Comparison of ENCODE assay signal across 8 cellular contexts in genomic region chr1:236522937-236523703, GRCh38. TPM values are rescaled to one million over a fixed set of nuclear protein-coding genes. Genes with fewer than 3 reads are reported as not detected.
A peak's percentile ranks its signal among the peaks of the same experiment; 100 is the strongest.
DNase-seq lines count a peak whose midpoint lies in the region; ATAC-seq and TF ChIP-seq lines count a peak whose summit lies in the region.

No MANE protein-coding gene starts in this region.

- H3K27ac ChIP-seq in HUES64 (ENCODE audit: low read depth, low read length) (no peak overlapping the region), stomach (peak overlapping the region; percentile 91 to 99 (median 93))

- H3K9me3 ChIP-seq in HUES64 (ENCODE audit: insufficient read depth, low read depth, low read length) (no peaks in the 10 kb centered on the region), stomach (no peaks in the 10 kb centered on the region)

- intact Hi-C loops in stomach (cut with DNase I; ENCODE audit: low total_unique reads): no loop called here

- WGBS in HUES64: 77% methylated on average over 26 of the region's 26 CpGs
- 5 to 13% (median 11%) methylated on average over 23 to 26 of the region's 26 CpGs for WGBS in stomach, 5 donors

- H3K27me3 ChIP-seq in HUES64 (ENCODE audit: insufficient read depth, low read length) (peaks cover 17% of the 10 kb centered on the region), stomach (no peaks in the 10 kb centered on the region)

- TF ChIP-seq CTCF in GM12875 (IDR thresholded peaks at IDR 0.05; ENCODE audit: borderline replicate concordance, insufficient read depth, low read depth, low read length) (no peak), stomach (IDR thresholded peaks at IDR 0.05) (no peak)

- no peak for TF ChIP-seq POLR2A in stomach (IDR thresholded peaks at IDR 0.05)

- H3K36me3 ChIP-seq in HUES64 (ENCODE audit: insufficient read depth, low read length) (no peaks in the 10 kb centered on the region), stomach (peaks cover 12 to 25% (median 23%) of the 10 kb centered on the region in 4 donors)

- peak; percentile 22 to 78 for DNase-seq in T47D (ENCODE audit: low read depth in 1 of 2, low spot score in 1 of 2)
- DNase-seq in kidney tubule cell (ENCODE audit: low spot score): peak; percentile 39
- DNase-seq in stomach: peak; percentile 41
- no peak for DNase-seq in HCEC 1CT
- no peak for DNase-seq in NCI-H2171 treated with DMSO at 0.1 percent for 48 hours (lab: John Stamatoyannopoulos, UW)

- TF ChIP-seq EP300 in stomach (IDR thresholded peaks at IDR 0.05): no peak

- H3K4me1 ChIP-seq in HUES64 (ENCODE audit: insufficient read depth, low read length): peaks cover 6% of the 10 kb centered on the region; the same call in 1 of the 2 replicates
- H3K4me1 ChIP-seq in stomach: peaks cover 4 to 23% (median 16%) of the 10 kb centered on the region in 4 donors

- in situ Hi-C loops in T47D (cut with HindIII; ENCODE audit: low pct_unique_long_range_greater_than_20kb, low sequenced_read_pairs): no loop called here

- H3K4me3 ChIP-seq in GM12875 (ENCODE audit: low read depth, low read length) (peak overlapping the region; percentile 78), HUES64 (ENCODE audit: low read length) (peak overlapping the region; percentile 67), stomach (peak overlapping the region; percentile 68 to 99 (median 84))

- no peak for ATAC-seq in HG03159 (IDR thresholded peaks at IDR 0.05; ENCODE audit: unreplicated experiment)

- H3K9ac ChIP-seq in HUES64 (ENCODE audit: low read depth, low read length): peak overlapping the region; percentile 57

RNA-seq across cellular contexts. Expression of gene LGALS8, which starts 0.7 kb away (rescaled TPM):
- polyA plus RNA-seq in HUES64 (2013, experiment 1 of 2): 10.3 TPM
- polyA plus RNA-seq in HUES64 (2013, experiment 2 of 2): 14.0 TPM
- total RNA-seq in stomach: 100 to 1,000 TPM in 3 of 5 donors, 10 to 100 TPM in 2; 32.7 to 142 (median 104) TPM
- 10 to 100 TPM; 17.9 to 23.7 (median 18.7) TPM for polyA plus RNA-seq in stomach

Comparison
In these comparisons a context has a peak if more than half of its experiments do, and no peak if none do; other contexts are left out.
1. DNase-seq: peak in T47D (2 of 2), kidney tubule cell (single experiment) and stomach (single experiment); none in HCEC 1CT (single experiment) and NCI-H2171 treated with DMSO at 0.1 percent for 48 hours (single experiment).
2. Peak in every context shown above with its lines, with median percentiles within 50 percentile points of each other: H3K4me3 ChIP-seq.